In the genomic region with DNA sequence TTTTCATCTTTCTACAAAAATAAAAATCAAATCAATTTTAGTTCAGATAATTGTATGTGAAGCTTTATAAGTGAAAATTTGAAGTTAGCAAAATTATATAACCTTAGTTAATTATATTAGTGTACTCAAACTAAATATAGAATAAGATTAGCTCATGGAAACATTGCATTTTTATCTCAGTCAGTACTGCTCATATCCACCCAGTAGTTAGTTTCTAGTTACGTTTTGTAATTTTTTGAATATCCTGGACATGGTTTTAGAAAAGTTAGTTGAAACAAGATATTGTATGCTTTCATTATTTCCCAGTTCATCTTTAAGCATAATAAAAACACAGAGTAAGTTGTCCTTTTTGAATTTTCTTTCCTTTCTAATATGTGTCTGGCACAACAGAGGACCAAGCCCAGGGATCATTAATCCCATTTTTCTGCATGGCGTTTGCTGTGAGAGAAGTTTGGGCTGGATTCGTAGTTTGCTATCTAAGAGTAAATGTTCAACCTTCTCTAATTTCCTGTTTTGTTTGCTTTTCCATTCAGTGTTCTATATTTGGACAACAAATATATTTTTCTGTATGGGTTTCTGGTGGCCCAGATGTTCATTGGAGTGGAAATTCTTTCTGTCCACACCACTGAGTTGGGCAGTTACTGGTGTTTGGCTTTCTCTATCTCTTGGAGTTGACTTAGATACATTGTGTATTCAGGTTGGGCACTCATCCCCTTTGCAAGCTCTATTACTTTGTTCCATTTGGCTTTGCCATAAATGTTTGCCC, we compare ENCODE assay signal across 25 cellular contexts. TPM values are rescaled to one million over a fixed set of nuclear protein-coding genes. Genes with fewer than 3 reads are reported as not detected.
DNase-seq lines count a peak whose midpoint lies in the region; ATAC-seq and TF ChIP-seq lines count a peak whose summit lies in the region.
"Had no signal": no experiment of that assay in that cellular context is flagged by ENCODE, and none has a peak within 500 bp of the region (broad histone marks: within the 10 kb centered on the region; RNA-seq: fewer than 3 reads in every experiment).

No MANE protein-coding gene starts in this region.

- H3K4me1 ChIP-seq in PC-9 (replicated peaks; ENCODE audit: insufficient read depth), result no peaks in the 10 kb centered on the region
- H3K4me1 ChIP-seq: upper lobe of left lung had no signal

- BruUV-seq in PC-9 (replicated peaks; lab: Mats Ljungman, UMichigan), result no TSS peak

- no peaks in the 10 kb centered on the region for H3K36me3 Mint-ChIP-seq in natural killer cell
- H3K36me3 Mint-ChIP-seq in natural killer cell treated with Interleukin-12 subunit alpha and Interleukin-12 subunit beta and Interleukin-15 and Interleukin-18, amount 100 ng/mL, for 72 hours, result peaks cover 6% of the 10 kb centered on the region

- H3K4me3 ChIP-seq in PC-9, result no peak overlapping the region
- H3K4me3 ChIP-seq: dorsolateral prefrontal cortex, skin epidermis, upper lobe of left lung had no signal

- H3K4me2 ChIP-seq in PC-9, result no peak overlapping the region

- H3K27me3 ChIP-seq in PC-9 (ENCODE audit: insufficient read depth, low read depth), result no peaks in the 10 kb centered on the region
- H3K27me3 ChIP-seq: upper lobe of left lung had no signal

- no peak for TF ChIP-seq CTCF in natural killer cell (IDR thresholded peaks at IDR 0.05)
- TF ChIP-seq CTCF in PC-9 (conservative IDR thresholded peaks at IDR 0.05), result no peak

- H4K20me1 ChIP-seq in PC-9 (ENCODE audit: insufficient read depth), result 0 out of 2 replicates have a peak, but pooled peaks cover 6% of the 10 kb centered on the region

- intact Hi-C loops in natural killer cell (cut with micrococcal nuclease) (loop anchor here (5.0 kb wide), 1 partner anchor 165 kb away; no protein-coding TSS in a partner anchor), PC-9 (cut with micrococcal nuclease; ENCODE audit: unreplicated experiment) (no loop called here)

- peak overlapping the region; percentile 24 to 89 for H3K27ac Mint-ChIP-seq in natural killer cell
- H3K27ac Mint-ChIP-seq in natural killer cell treated with Interleukin-12 subunit alpha and Interleukin-12 subunit beta and Interleukin-15 and Interleukin-18, amount 100 ng/mL, for 72 hours, result no peak overlapping the region
- H3K27ac Mint-ChIP-seq: activated naive CD8-positive, alpha-beta T cell; WTC11 had no signal

- CTCF ChIA-PET in PC-9 (lab: Charles Lee), result no interaction called here

- H3K27me3 Mint-ChIP-seq in natural killer cell (ENCODE audit: low read depth in 2 of 2), result no peaks in the 10 kb centered on the region
- H3K27me3 Mint-ChIP-seq in natural killer cell treated with Interleukin-12 subunit alpha and Interleukin-12 subunit beta and Interleukin-15 and Interleukin-18, amount 100 ng/mL, for 72 hours, result peaks cover 0 to 3% of the 10 kb centered on the region in 2 donors
- H3K27me3 Mint-ChIP-seq: activated naive CD8-positive, alpha-beta T cell; memory B cell had no signal

- no peak overlapping the region for H2AFZ ChIP-seq in PC-9

- H3K79me2 ChIP-seq in PC-9 (ENCODE audit: low read depth), result peaks cover 16% of the 10 kb centered on the region; the same call in 1 of the 2 replicates

- POLR2A ChIA-PET in PC-9 (lab: Charles Lee; ENCODE audit: unreplicated experiment), result no interaction called here

- no peaks in the 10 kb centered on the region for H3F3A ChIP-seq in PC-9 (ENCODE audit: insufficient read depth, low read depth)

- H3K4me3 Mint-ChIP-seq in natural killer cell, result no peak overlapping the region
- H3K4me3 Mint-ChIP-seq in natural killer cell treated with Interleukin-12 subunit alpha and Interleukin-12 subunit beta and Interleukin-15 and Interleukin-18, amount 100 ng/mL, for 72 hours, result no peak overlapping the region
- H3K4me3 Mint-ChIP-seq: activated naive CD8-positive, alpha-beta T cell; CD14-positive monocyte; memory B cell; WTC11 had no signal

- no peak overlapping the region for H3K27ac ChIP-seq in PC-9
- H3K27ac ChIP-seq: dorsolateral prefrontal cortex, HL-60, skin epidermis, upper lobe of left lung had no signal

- H3K9me2 ChIP-seq in PC-9 (ENCODE audit: insufficient read depth), result no peaks in the 10 kb centered on the region

- peaks cover 36 to 44% of the 10 kb centered on the region in 2 donors for H3K4me1 Mint-ChIP-seq in natural killer cell
- H3K4me1 Mint-ChIP-seq in natural killer cell treated with Interleukin-12 subunit alpha and Interleukin-12 subunit beta and Interleukin-15 and Interleukin-18, amount 100 ng/mL, for 72 hours (ENCODE audit: low read depth in 2 of 2), result peaks cover 22 to 34% of the 10 kb centered on the region in 2 donors

- no peaks in the 10 kb centered on the region for H3K9me3 Mint-ChIP-seq in natural killer cell
- no peaks in the 10 kb centered on the region for H3K9me3 Mint-ChIP-seq in natural killer cell treated with Interleukin-12 subunit alpha and Interleukin-12 subunit beta and Interleukin-15 and Interleukin-18, amount 100 ng/mL, for 72 hours

- no peaks in the 10 kb centered on the region for H3K9me3 ChIP-seq in PC-9 (ENCODE audit: insufficient read depth, low read depth)
- H3K9me3 ChIP-seq: upper lobe of left lung had no signal

- DNase-seq in natural killer cell, result no peak
- no peak for DNase-seq in natural killer cell treated with Interleukin-12 subunit alpha and Interleukin-12 subunit beta and Interleukin-15 and Interleukin-18, amount 100 ng/mL, for 72 hours (ENCODE audit: low spot score)
- DNase-seq in NCI-H2029 treated with DMSO at 0.1 percent for 48 hours (lab: John Stamatoyannopoulos, UW), result peak; percentile 21
- no peak for DNase-seq in left lobe of liver (ENCODE audit: low spot score)
- no peak for DNase-seq in GDM1 (lab: John Stamatoyannopoulos, UW)
- no peak for DNase-seq in hippocampal formation (lab: John Stamatoyannopoulos, UW)
- no peak for DNase-seq in PC-9
- DNase-seq in NCI-H2107 treated with DMSO at 0.1 percent for 48 hours (lab: John Stamatoyannopoulos, UW; ENCODE audit: unreplicated experiment), result no peak
- DNase-seq: aorta; central memory CD4-positive, alpha-beta T cell; dorsolateral prefrontal cortex; NCI-H1417; NCI-H2171 treated with DMSO at 0.1 percent for 48 hours; NCI-H774; PC-3; SHP77 treated with DMSO at 0.1 percent for 48 hours; SW 1271; T1000; upper lobe of left lung had no signal

- H3K36me3 ChIP-seq in PC-9 (ENCODE audit: low read depth), result no peaks in the 10 kb centered on the region
- H3K36me3 ChIP-seq: upper lobe of left lung had no signal

- no peak for ATAC-seq in natural killer cell
- no peak for ATAC-seq in natural killer cell treated with Interleukin-12 subunit alpha and Interleukin-12 subunit beta and Interleukin-15 and Interleukin-18, amount 100 ng/mL, for 72 hours
- peak; percentile 76 for ATAC-seq in left lobe of liver
- ATAC-seq: PC-3, WTC11 had no signal

RNA-seq across cellular contexts. Expression of a gene that starts 12.1 kb away (rescaled TPM):
- 10 to 100 TPM; 21.9 to 43.8 (median 32.7) TPM for total RNA-seq in natural killer cell
- 10 to 100 TPM; 32.3 to 37.9 TPM for total RNA-seq in natural killer cell treated with Interleukin-12 subunit alpha and Interleukin-12 subunit beta and Interleukin-15 and Interleukin-18, amount 100 ng/mL, for 72 hours
- total RNA-seq in left lobe of liver, result 33.3 TPM
- total RNA-seq in PC-9 (2021), result 14.9 and 17.6 TPM in 2 replicates

Comparison
In these comparisons a context has a peak if more than half of its experiments do, and no peak if none do; other contexts are left out.
1. H3K27ac Mint-ChIP-seq: peak in natural killer cell (2 of 2); none in natural killer cell treated with Interleukin-12 subunit alpha and Interleukin-12 subunit beta and Interleukin-15 and Interleukin-18, amount 100 ng/mL, for 72 hours (0 of 2).